17 cellular contexts compared by ENCODE assay signal in genomic region chr5:55551298-55551846, GRCh38.
"Had no signal": no experiment of that assay in that cellular context is flagged by ENCODE, and none has a peak within 500 bp of the region (broad histone marks: within the 10 kb centered on the region; RNA-seq: fewer than 3 reads in every experiment).

No MANE protein-coding gene starts in this region.

- H3K4me1 Mint-ChIP-seq: activated B cell treated with CpG ODN at 0.5 μM for 24 hours; activated T-helper 17 cell treated with anti-CD3 and anti-CD28 coated beads, Interleukin-2, amount 50 U/mL, for 72 hours had no signal

- ATAC-seq: activated T-helper 17 cell treated with anti-CD3 and anti-CD28 coated beads, Interleukin-2, amount 50 U/mL, for 72 hours; gastrocnemius medialis; left ventricle myocardium superior had no signal

- H3K9me3 Mint-ChIP-seq: activated B cell treated with CpG ODN at 0.5 μM for 24 hours; activated CD4-positive, alpha-beta T cell treated with anti-CD3 and anti-CD28 coated beads, Interleukin-2, amount 10 ng/mL, durations not matched to agents 7 days and 5 days; activated naive CD4-positive, alpha-beta T cell treated with anti-CD3 and anti-CD28 coated beads for 36 hours; activated T-helper 17 cell treated with anti-CD3 and anti-CD28 coated beads, Interleukin-2, amount 50 U/mL, for 72 hours; nephron had no signal

- H3K27ac Mint-ChIP-seq: activated B cell treated with CpG ODN at 0.5 μM for 24 hours; activated CD4-positive, alpha-beta T cell treated with anti-CD3 and anti-CD28 coated beads, Interleukin-2, amount 10 ng/mL, durations not matched to agents 7 days and 5 days; activated naive CD4-positive, alpha-beta T cell treated with anti-CD3 and anti-CD28 coated beads for 36 hours; activated T-helper 17 cell treated with anti-CD3 and anti-CD28 coated beads, Interleukin-2, amount 50 U/mL, for 72 hours had no signal

- DNase-seq: activated B cell treated with CpG ODN at 0.5 μM for 24 hours; activated CD4-positive, alpha-beta T cell treated with anti-CD3 and anti-CD28 coated beads, Interleukin-2, amount 10 ng/mL, durations not matched to agents 7 days and 5 days; activated naive CD4-positive, alpha-beta T cell treated with anti-CD3 and anti-CD28 coated beads for 36 hours; activated T-cell treated with anti-CD3 and anti-CD28 coated beads for 4 hours; caudate nucleus; colonic mucosa; effector CD4-positive, alpha-beta T cell; gastrocnemius medialis; islet precursor cell; left ventricle myocardium superior; mesendoderm; sigmoid colon; stimulated activated CD4-positive, alpha-beta T cell treated with anti-CD3 and anti-CD28 coated beads, Interleukin-2, amount 100 ng/mL, for 24 hours; stimulated activated naive CD4-positive, alpha-beta T cell treated with Interleukin-2 at 50 U/mL for 16 hours; upper lobe of left lung had no signal

- H3K4me3 Mint-ChIP-seq: activated B cell treated with CpG ODN at 0.5 μM for 24 hours; activated CD4-positive, alpha-beta T cell treated with anti-CD3 and anti-CD28 coated beads, Interleukin-2, amount 10 ng/mL, durations not matched to agents 7 days and 5 days; activated naive CD4-positive, alpha-beta T cell treated with anti-CD3 and anti-CD28 coated beads for 36 hours; activated T-helper 17 cell treated with anti-CD3 and anti-CD28 coated beads, Interleukin-2, amount 50 U/mL, for 72 hours; nephron had no signal
